Comparison of ENCODE assay signal across 16 cellular contexts in the genomic region with DNA sequence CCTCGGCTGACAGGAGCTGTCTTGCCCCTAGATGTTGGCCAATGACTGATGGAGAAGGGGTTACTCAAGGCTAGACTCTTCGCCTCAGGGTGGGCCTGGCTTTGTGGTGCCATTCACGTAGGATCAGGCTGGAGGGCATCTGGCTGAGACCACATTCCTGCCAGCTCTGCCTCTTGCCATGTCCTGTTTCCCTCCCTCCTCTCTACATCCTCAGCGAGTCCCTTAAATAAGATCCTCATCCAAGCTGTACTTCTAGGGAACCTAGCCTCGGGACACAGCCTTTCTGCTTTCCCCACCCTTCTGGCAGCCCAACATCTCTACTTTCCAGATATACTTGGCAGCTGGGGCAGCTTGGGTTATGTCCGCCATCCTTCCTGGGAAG. TPM values are rescaled to one million over a fixed set of nuclear protein-coding genes. Genes with fewer than 3 reads are reported as not detected.
DNase-seq lines count a peak whose midpoint lies in the region; ATAC-seq, FAIRE-seq and TF ChIP-seq lines count a peak whose summit lies in the region.
"Had no signal": no experiment of that assay in that cellular context is flagged by ENCODE, and none has a peak within 500 bp of the region (broad histone marks: within the 10 kb centered on the region; RNA-seq: fewer than 3 reads in every experiment).

No MANE protein-coding gene starts in this region.

- TF ChIP-seq CTCF in HepG2 (CRISPR knock-in tag; IDR thresholded peaks at IDR 0.05) (no peak), right lobe of liver (IDR thresholded peaks at IDR 0.05) (no peak), sigmoid colon (IDR thresholded peaks at IDR 0.05) (no peak), progenitor cell of endocrine pancreas (IDR thresholded peaks at IDR 0.05; ENCODE audit: unreplicated experiment) (no peak)

- H3K27me3 Mint-ChIP-seq in activated CD8-positive, alpha-beta memory T cell treated with anti-CD3 and anti-CD28 coated beads, Interleukin-2, amount 10 ng/mL, durations not matched to agents 7 days and 5 days, result peaks cover 6% of the 10 kb centered on the region
- H3K27me3 Mint-ChIP-seq in activated CD4-positive, alpha-beta T cell treated with anti-CD3 and anti-CD28 coated beads, Interleukin-2, amount 10 ng/mL, durations not matched to agents 7 days and 5 days, result peaks cover 5% of the 10 kb centered on the region
- no peaks in the 10 kb centered on the region for H3K27me3 Mint-ChIP-seq in progenitor cell of endocrine pancreas

- no peak overlapping the region for H3K4me3 Mint-ChIP-seq in activated CD8-positive, alpha-beta memory T cell treated with anti-CD3 and anti-CD28 coated beads, Interleukin-2, amount 10 ng/mL, durations not matched to agents 7 days and 5 days
- H3K4me3 Mint-ChIP-seq in activated CD4-positive, alpha-beta T cell treated with anti-CD3 and anti-CD28 coated beads, Interleukin-2, amount 10 ng/mL, durations not matched to agents 7 days and 5 days, result no peak overlapping the region
- no peak overlapping the region for H3K4me3 Mint-ChIP-seq in progenitor cell of endocrine pancreas (ENCODE audit: low read depth)
- H3K4me3 Mint-ChIP-seq: CD14-positive monocyte had no signal

- in situ Hi-C loops in HepG2 (cut with HindIII; ENCODE audit: extremely low pct_ligation_motif_present, low pct_unique_long_range_greater_than_20kb), result no loop called here

- no peak for TF ChIP-seq RAD21 in HepG2 (CRISPR knock-in tag; IDR thresholded peaks at IDR 0.05)

- H3K27ac ChIP-seq in HepG2 (ENCODE audit: extremely low read length, insufficient read depth, low read length) (no peak overlapping the region), right lobe of liver (no peak overlapping the region), sigmoid colon (peak overlapping the region; percentile 15 to 62 (median 37)), aorta (ENCODE audit: low read depth in 1 of 2, low read length in 2 of 2) (peak overlapping the region; percentile 55 to 58)

- TF ChIP-seq POLR2A in HepG2 (IDR thresholded peaks at IDR 0.05; ENCODE audit: insufficient read depth in 1 of 2, low read depth in 2 of 2, low read length in 2 of 2) (no peak), right lobe of liver (IDR thresholded peaks at IDR 0.05) (no peak), sigmoid colon (IDR thresholded peaks at IDR 0.05) (no peak)

- no peak for FAIRE-seq in HepG2 (lab: Jason Lieb, UNC)
- FAIRE-seq: A204.1 had no signal

- peak overlapping the region in 1 of 3 experiments; percentile 24; a peak in 1 of 6 replicates for H3K4me3 ChIP-seq in HepG2 (replicated peaks in 1 of 3; ENCODE audit: insufficient read depth in 1 of 3, low read depth in 2 of 3, low read length in 3 of 3)
- no peak overlapping the region for H3K4me3 ChIP-seq in right lobe of liver
- no peak overlapping the region for H3K4me3 ChIP-seq in sigmoid colon
- H3K4me3 ChIP-seq in aorta (ENCODE audit: low read length in 2 of 2), result no peak overlapping the region

- H3K9me3 ChIP-seq in HepG2 (ENCODE audit: low read length), result no peaks in the 10 kb centered on the region
- no peaks in the 10 kb centered on the region for H3K9me3 ChIP-seq in right lobe of liver
- H3K9me3 ChIP-seq in sigmoid colon, result no peaks in the 10 kb centered on the region
- H3K9me3 ChIP-seq in aorta (ENCODE audit: control insufficient read depth, low read length), result no peaks in the 10 kb centered on the region
- H3K9me3 ChIP-seq: Caco-2 had no signal

- no peaks in the 10 kb centered on the region for H3K36me3 Mint-ChIP-seq in activated CD8-positive, alpha-beta memory T cell treated with anti-CD3 and anti-CD28 coated beads, Interleukin-2, amount 10 ng/mL, durations not matched to agents 7 days and 5 days
- H3K36me3 Mint-ChIP-seq in activated CD4-positive, alpha-beta T cell treated with anti-CD3 and anti-CD28 coated beads, Interleukin-2, amount 10 ng/mL, durations not matched to agents 7 days and 5 days (ENCODE audit: low read depth), result no peaks in the 10 kb centered on the region
- no peaks in the 10 kb centered on the region for H3K36me3 Mint-ChIP-seq in progenitor cell of endocrine pancreas (ENCODE audit: insufficient read depth)
- H3K36me3 Mint-ChIP-seq: CD14-positive monocyte had no signal

- POLR2A ChIA-PET in HepG2 (lab: Yijun Ruan, JAX), result no interaction called here
- POLR2A ChIA-PET in activated CD4-positive, alpha-beta T cell treated with anti-CD3 and anti-CD28 coated beads, Interleukin-2, amount 10 ng/mL, durations not matched to agents 7 days and 5 days (lab: Charles Lee), result no interaction called here

- H2AFZ ChIP-seq in HepG2 (ENCODE audit: low read length), result no peak overlapping the region

- intact Hi-C loops in HepG2 (cut with micrococcal nuclease; ENCODE audit: unreplicated experiment), result loop anchor here (2.0 kb wide), 1 partner anchor 43 kb away; the partner anchor contains the start of gene ITGB3
- intact Hi-C loops in right lobe of liver (cut with DNase I), result no loop called here
- intact Hi-C loops in sigmoid colon (cut with DNase I), result no loop called here
- intact Hi-C loops in aorta (cut with DNase I), result loop anchor here in 1 of 2 donors (2.0 to 5.0 kb wide), 2 partner anchors 17 to 59 kb away; no protein-coding TSS in a partner anchor

- H3K27me3 ChIP-seq in HepG2 (ENCODE audit: control insufficient read depth in 1 of 2, insufficient read depth in 2 of 2, low read length in 2 of 2) (peaks cover 0 to 17% of the 10 kb centered on the region in 2 experiments; a peak in 3 of 5 replicates), right lobe of liver (no peaks in the 10 kb centered on the region), sigmoid colon (no peaks in the 10 kb centered on the region), aorta (ENCODE audit: control insufficient read depth in 1 of 2, insufficient read depth in 2 of 2, low read length in 1 of 2) (no peaks in the 10 kb centered on the region)

- no peak for TF ChIP-seq EP300 in HepG2 (IDR thresholded peaks at IDR 0.05; ENCODE audit: low read depth in 2 of 2, low read length in 2 of 2)
- no peak for TF ChIP-seq EP300 in HepG2 (CRISPR knock-in tag; IDR thresholded peaks at IDR 0.05; ENCODE audit: borderline replicate concordance)
- TF ChIP-seq EP300 in sigmoid colon (IDR thresholded peaks at IDR 0.05), result no peak

- BruUV-seq in HepG2 (replicated peaks; lab: Mats Ljungman, UMichigan), result no TSS peak

- no peaks in the 10 kb centered on the region for H4K20me1 ChIP-seq in HepG2 (ENCODE audit: insufficient read depth, low read length)

- 46% methylated on average over 6 of the region's 6 CpGs for WGBS in HepG2 (ENCODE audit: low lambda C conversion rate)
- WGBS in right lobe of liver (ENCODE audit: insufficient coverage, low coverage, low lambda C conversion rate, missing lambda C conversion rate), result 75% methylated on average over 2 of the region's 6 CpGs
- WGBS in sigmoid colon, 2 donors, result 81 to 89% methylated on average over 6 of the region's 6 CpGs
- 16 to 17% methylated on average over 6 of the region's 6 CpGs for WGBS in aorta, 2 donors

- ATAC-seq in HepG2 (no peak; the same call in 2 of the 3 replicates), right lobe of liver (no peak), aorta (ENCODE audit: low FRiP score) (no peak)
- no peak for ATAC-seq in activated CD8-positive, alpha-beta memory T cell treated with anti-CD3 and anti-CD28 coated beads, Interleukin-2, amount 10 ng/mL, durations not matched to agents 7 days and 5 days

- CTCF ChIA-PET in HepG2 (lab: Yijun Ruan, JAX; ENCODE audit: low intra/inter-chr PET ratio, low total read pairs), result no interaction called here
- CTCF ChIA-PET in activated CD8-positive, alpha-beta memory T cell treated with anti-CD3 and anti-CD28 coated beads, Interleukin-2, amount 10 ng/mL, durations not matched to agents 7 days and 5 days (lab: Charles Lee), result no interaction called here
- CTCF ChIA-PET in activated CD4-positive, alpha-beta T cell treated with anti-CD3 and anti-CD28 coated beads, Interleukin-2, amount 10 ng/mL, durations not matched to agents 7 days and 5 days (lab: Charles Lee), result interaction anchor here (0.8 kb wide), 1 partner anchor 315 kb away, joined by 3 read pairs; no protein-coding TSS in a partner anchor

- H3K27ac Mint-ChIP-seq in activated CD8-positive, alpha-beta memory T cell treated with anti-CD3 and anti-CD28 coated beads, Interleukin-2, amount 10 ng/mL, durations not matched to agents 7 days and 5 days, result no peak overlapping the region
- H3K27ac Mint-ChIP-seq in activated CD4-positive, alpha-beta T cell treated with anti-CD3 and anti-CD28 coated beads, Interleukin-2, amount 10 ng/mL, durations not matched to agents 7 days and 5 days, result no peak overlapping the region
- no peak overlapping the region for H3K27ac Mint-ChIP-seq in progenitor cell of endocrine pancreas
- H3K27ac Mint-ChIP-seq: CD14-positive monocyte had no signal

- no peak overlapping the region; the same call in 1 of the 2 replicates for H3K4me2 ChIP-seq in HepG2 (ENCODE audit: low read depth, low read length)

- no peaks in the 10 kb centered on the region for H3K36me3 ChIP-seq in HepG2 (replicated peaks in 1 of 2; ENCODE audit: control insufficient read depth in 1 of 2, insufficient read depth in 2 of 2, low read length in 2 of 2)
- H3K36me3 ChIP-seq in right lobe of liver, result no peaks in the 10 kb centered on the region
- peaks cover 7 to 61% (median 18%) of the 10 kb centered on the region in 4 donors for H3K36me3 ChIP-seq in sigmoid colon
- H3K36me3 ChIP-seq in aorta (ENCODE audit: control insufficient read depth in 1 of 2, insufficient read depth in 2 of 2, low read length in 1 of 2), result peaks cover 6 to 12% of the 10 kb centered on the region in 2 donors

- peaks cover 32% of the 10 kb centered on the region for H3K4me1 ChIP-seq in HepG2 (ENCODE audit: insufficient read depth, low read length)
- peaks cover 0 to 32% (median 6%) of the 10 kb centered on the region in 4 donors for H3K4me1 ChIP-seq in right lobe of liver
- peaks cover 0 to 36% (median 23%) of the 10 kb centered on the region in 4 donors for H3K4me1 ChIP-seq in sigmoid colon
- peaks cover 0 to 9% of the 10 kb centered on the region in 2 donors for H3K4me1 ChIP-seq in aorta (ENCODE audit: control insufficient read depth in 1 of 2, insufficient read depth in 2 of 2, low read length in 2 of 2)

- no peaks in the 10 kb centered on the region for H3K79me2 ChIP-seq in HepG2 (ENCODE audit: insufficient read depth, low read length)

- no peak for DNase-seq in HepG2 (ENCODE audit: low spot score)
- DNase-seq in right lobe of liver, result no peak
- DNase-seq in islet precursor cell, result peak; percentile 46
- DNase-seq in sigmoid colon, result no peak
- no peak for DNase-seq in aorta
- no peak for DNase-seq in activated CD8-positive, alpha-beta memory T cell treated with anti-CD3 and anti-CD28 coated beads, Interleukin-2, amount 10 ng/mL, durations not matched to agents 7 days and 5 days
- no peak for DNase-seq in activated CD4-positive, alpha-beta T cell treated with anti-CD3 and anti-CD28 coated beads, Interleukin-2, amount 10 ng/mL, durations not matched to agents 7 days and 5 days
- no peak for DNase-seq in progenitor cell of endocrine pancreas (ENCODE audit: low spot score, unreplicated experiment)
- DNase-seq: Caco-2, Kasumi-1, NCI-H1417, NCI-H1930, NCI-H2171 treated with DMSO at 0.1 percent for 48 hours, NCI-H510A had no signal

- no peaks in the 10 kb centered on the region for H3K9me3 Mint-ChIP-seq in activated CD8-positive, alpha-beta memory T cell treated with anti-CD3 and anti-CD28 coated beads, Interleukin-2, amount 10 ng/mL, durations not matched to agents 7 days and 5 days (ENCODE audit: low read depth)
- no peaks in the 10 kb centered on the region for H3K9me3 Mint-ChIP-seq in activated CD4-positive, alpha-beta T cell treated with anti-CD3 and anti-CD28 coated beads, Interleukin-2, amount 10 ng/mL, durations not matched to agents 7 days and 5 days
- no peaks in the 10 kb centered on the region for H3K9me3 Mint-ChIP-seq in progenitor cell of endocrine pancreas (ENCODE audit: low read depth)

- H3K9ac ChIP-seq in HepG2 (ENCODE audit: insufficient read depth, low read depth, low read length), result no peak overlapping the region

- H3K4me1 Mint-ChIP-seq in activated CD8-positive, alpha-beta memory T cell treated with anti-CD3 and anti-CD28 coated beads, Interleukin-2, amount 10 ng/mL, durations not matched to agents 7 days and 5 days, result no peaks in the 10 kb centered on the region
- H3K4me1 Mint-ChIP-seq in activated CD4-positive, alpha-beta T cell treated with anti-CD3 and anti-CD28 coated beads, Interleukin-2, amount 10 ng/mL, durations not matched to agents 7 days and 5 days, result no peaks in the 10 kb centered on the region
- H3K4me1 Mint-ChIP-seq in progenitor cell of endocrine pancreas (ENCODE audit: low read depth), result peaks cover 2% of the 10 kb centered on the region

RNA-seq across cellular contexts. Expression of gene EFCAB13, which starts 27.9 kb away (rescaled TPM):
- total RNA-seq in HepG2 (2016; rRNA removed; fragmentation: Illumina TruSeq; extraction: Trizol) (0.71 and 0.73 TPM in 2 replicates), right lobe of liver (1 to 10 TPM in 5 of 6 experiments, under 1 TPM in 1; 0.68 to 7.2 (median 3.2) TPM), sigmoid colon (10 to 100 TPM in 3 of 4 donors, 1 to 10 TPM in 1; 8.7 to 16.3 (median 15.4) TPM), aorta (10 to 100 TPM; 28.1 to 34.2 TPM), progenitor cell of endocrine pancreas (5.2 and 5.8 TPM in 2 replicates)
- total RNA-seq in HepG2 (2016; cell fraction: cytosol; rRNA removed; fragmentation: Illumina TruSeq; extraction: Trizol; ENCODE audit: low read depth), result 0.81 and 1.1 TPM in 2 replicates
- total RNA-seq in HepG2 (2016; cell fraction: insoluble cytoplasmic fraction; rRNA removed; fragmentation: Illumina TruSeq; extraction: Trizol), result 0.26 and 0.59 TPM in 2 replicates
- total RNA-seq in HepG2 (2016; cell fraction: membrane; rRNA removed; fragmentation: Illumina TruSeq; extraction: Trizol), result 0.49 and 0.79 TPM in 2 replicates
- total RNA-seq in HepG2 (2016; cell fraction: nucleus; rRNA removed; fragmentation: Illumina TruSeq; extraction: Trizol), result 1.0 and 1.7 TPM in 2 replicates
- polyA plus RNA-seq in HepG2 (2011; rRNA removed) (0.22 and 0.57 TPM in 2 replicates), sigmoid colon (1 to 10 TPM in 2 of 3 donors, under 1 TPM in 1; 0.46 to 3.6 (median 1.7) TPM), aorta (1 to 10 TPM; 1.4 to 6.3 TPM)
- polyA plus RNA-seq in HepG2 (2011; cell fraction: cytosol; rRNA removed), result 0.07 and 0.18 TPM in 2 replicates
- polyA plus RNA-seq in HepG2 (2011; cell fraction: nucleus; rRNA removed), result 0.11 and 0.40 TPM in 2 replicates
- polyA plus RNA-seq in HepG2 (2012), result 1.5 and 2.1 TPM in 2 replicates
- 0.23 TPM in 2 replicates for polyA plus RNA-seq in HepG2 (2016; cell fraction: cytosol; fragmentation: Illumina TruSeq; extraction: Trizol; ENCODE audit: low read depth)
- polyA plus RNA-seq in HepG2 (2016; cell fraction: insoluble cytoplasmic fraction; fragmentation: Illumina TruSeq; extraction: Trizol; ENCODE audit: low read depth), result 0.35 and 1.1 TPM in 2 replicates
- polyA plus RNA-seq in HepG2 (2016; cell fraction: membrane; fragmentation: Illumina TruSeq; extraction: Trizol; ENCODE audit: low read depth), result 0.29 and 0.30 TPM in 2 replicates
- polyA plus RNA-seq in HepG2 (2016; cell fraction: nucleus; fragmentation: Illumina TruSeq; extraction: Trizol; ENCODE audit: insufficient read depth, low read depth), result 1.1 and 1.9 TPM in 2 replicates
- polyA minus RNA-seq in HepG2 (2011; rRNA and poly(A)+ RNA removed; ENCODE audit: low replicate concordance), result 0.75 TPM in 1 of 2 replicates, not detected in the other
- not detected in 2 replicates for polyA minus RNA-seq in HepG2 (2011; cell fraction: cytosol; rRNA and poly(A)+ RNA removed)
- 1.8 and 2.4 TPM in 2 replicates for polyA minus RNA-seq in HepG2 (2011; cell fraction: nucleus; rRNA and poly(A)+ RNA removed)
- 1 to 10 TPM; 5.9 to 9.1 TPM for total RNA-seq in activated CD8-positive, alpha-beta memory T cell treated with anti-CD3 and anti-CD28 coated beads, Interleukin-2, amount 10 ng/mL, durations not matched to agents 7 days and 5 days
- total RNA-seq in activated CD4-positive, alpha-beta T cell treated with anti-CD3 and anti-CD28 coated beads, Interleukin-2, amount 10 ng/mL, durations not matched to agents 7 days and 5 days, result 1 to 10 TPM; 3.5 TPM

RNA-seq across cellular contexts. Expression of gene ITGB3, which starts 42.2 kb away (rescaled TPM):
- total RNA-seq in HepG2 (2016; rRNA removed; fragmentation: Illumina TruSeq; extraction: Trizol) (0.15 and 0.31 TPM in 2 replicates), right lobe of liver (1 to 10 TPM; 2.2 to 8.0 (median 4.8) TPM), sigmoid colon (10 to 100 TPM; 28.5 to 62.7 (median 40.1) TPM), aorta (100 to 1,000 TPM in 1 of 2 donors, 10 to 100 TPM in 1; 79.5 to 210 TPM), progenitor cell of endocrine pancreas (not detected in 2 replicates)
- total RNA-seq in HepG2 (2016; cell fraction: cytosol; rRNA removed; fragmentation: Illumina TruSeq; extraction: Trizol; ENCODE audit: low read depth), result not detected in 2 replicates
- total RNA-seq in HepG2 (2016; cell fraction: insoluble cytoplasmic fraction; rRNA removed; fragmentation: Illumina TruSeq; extraction: Trizol), result 0.31 and 0.37 TPM in 2 replicates
- not detected in 2 replicates for total RNA-seq in HepG2 (2016; cell fraction: membrane; rRNA removed; fragmentation: Illumina TruSeq; extraction: Trizol)
- 0.41 and 0.50 TPM in 2 replicates for total RNA-seq in HepG2 (2016; cell fraction: nucleus; rRNA removed; fragmentation: Illumina TruSeq; extraction: Trizol)
- polyA plus RNA-seq in HepG2 (2011; rRNA removed) (0.09 and 0.10 TPM in 2 replicates), sigmoid colon (1 to 10 TPM in 2 of 3 donors, under 1 TPM in 1; 0.69 to 3.4 (median 1.8) TPM), aorta (10 to 100 TPM; 14.4 to 21.2 TPM)
- polyA plus RNA-seq in HepG2 (2011; cell fraction: cytosol; rRNA removed), result 0.07 and 0.09 TPM in 2 replicates
- 0.14 TPM in 2 replicates for polyA plus RNA-seq in HepG2 (2011; cell fraction: nucleus; rRNA removed)
- polyA plus RNA-seq in HepG2 (2012), result not detected in 2 replicates
- polyA plus RNA-seq in HepG2 (2016; cell fraction: cytosol; fragmentation: Illumina TruSeq; extraction: Trizol; ENCODE audit: low read depth), result not detected in 2 replicates
- polyA plus RNA-seq in HepG2 (2016; cell fraction: insoluble cytoplasmic fraction; fragmentation: Illumina TruSeq; extraction: Trizol; ENCODE audit: low read depth), result 0.07 TPM in 1 of 2 replicates, not detected in the other
- polyA plus RNA-seq in HepG2 (2016; cell fraction: membrane; fragmentation: Illumina TruSeq; extraction: Trizol; ENCODE audit: low read depth), result not detected in 2 replicates
- 0.15 TPM in 1 of 2 replicates, not detected in the other for polyA plus RNA-seq in HepG2 (2016; cell fraction: nucleus; fragmentation: Illumina TruSeq; extraction: Trizol; ENCODE audit: insufficient read depth, low read depth)
- 0.82 TPM in 1 of 2 replicates, not detected in the other for polyA minus RNA-seq in HepG2 (2011; rRNA and poly(A)+ RNA removed; ENCODE audit: low replicate concordance)
- not detected in 2 replicates for polyA minus RNA-seq in HepG2 (2011; cell fraction: cytosol; rRNA and poly(A)+ RNA removed)
- 0.12 TPM in 1 of 2 replicates, not detected in the other for polyA minus RNA-seq in HepG2 (2011; cell fraction: nucleus; rRNA and poly(A)+ RNA removed)
- under 1 TPM; 0.21 to 0.93 TPM for total RNA-seq in activated CD8-positive, alpha-beta memory T cell treated with anti-CD3 and anti-CD28 coated beads, Interleukin-2, amount 10 ng/mL, durations not matched to agents 7 days and 5 days
- under 1 TPM; 0.52 to 0.98 TPM for total RNA-seq in activated CD4-positive, alpha-beta T cell treated with anti-CD3 and anti-CD28 coated beads, Interleukin-2, amount 10 ng/mL, durations not matched to agents 7 days and 5 days

Comparison
In these comparisons a context has a peak if more than half of its experiments do, and no peak if none do; other contexts are left out.
1. H3K27ac ChIP-seq: peak in sigmoid colon (4 of 4) and aorta (2 of 2); none in HepG2 (single experiment) and right lobe of liver (0 of 3).